15 cellular contexts compared by ENCODE assay signal in genomic region chr18:2848879-2849254, GRCh38. TPM values are rescaled to one million over a fixed set of nuclear protein-coding genes. Genes with fewer than 3 reads are reported as not detected.
DNase-seq lines count a peak whose midpoint lies in the region; TF ChIP-seq lines count a peak whose summit lies in the region.
"Had no signal": no experiment of that assay in that cellular context is flagged by ENCODE, and none has a peak within 500 bp of the region (broad histone marks: within the 10 kb centered on the region; RNA-seq: fewer than 3 reads in every experiment).

No MANE protein-coding gene starts in this region.

- no peak for DNase-seq in GM23248
- DNase-seq in choroid plexus epithelial cell (ENCODE audit: low read depth) = peak; percentile 15
- DNase-seq in NCI-H146 treated with DMSO at 0.1 percent for 48 hours (lab: John Stamatoyannopoulos, UW; ENCODE audit: unreplicated experiment) = no peak
- DNase-seq in mucosa of gallbladder (ENCODE audit: low spot score) = no peak
- DNase-seq in NCI-H128 (lab: John Stamatoyannopoulos, UW; ENCODE audit: unreplicated experiment) = no peak
- DNase-seq: activated naive CD4-positive, alpha-beta T cell treated with anti-CD3 and anti-CD28 coated beads, Interleukin-2, amount 50 U/mL, for 16 hours; C1 segment of cervical spinal cord; midbrain; NCI-H187 treated with DMSO at 0.1 percent for 48 hours; NCI-H774; psoas muscle; T-helper 9 cell had no signal

- H3K4me1 ChIP-seq in BLaER1 treated with 17β-estradiol and CSF1 and Interleukin-3, amounts not matched to agents 10 nM and 100 nM = peaks cover 20 to 76% (median 35%) of the 10 kb centered on the region in 10 experiments
- peaks cover 7% of the 10 kb centered on the region for H3K4me1 ChIP-seq in GM23248 (ENCODE audit: insufficient read depth)

- no peaks in the 10 kb centered on the region for H3K36me3 Mint-ChIP-seq in nephron (ENCODE audit: low read depth)

- no peaks in the 10 kb centered on the region; a peak in 1 of 22 replicates for H3K9me3 ChIP-seq in BLaER1 treated with 17β-estradiol and CSF1 and Interleukin-3, amounts not matched to agents 10 nM and 100 nM (replicated peaks in 1 of 11)
- no peaks in the 10 kb centered on the region for H3K9me3 ChIP-seq in GM23248 (ENCODE audit: low read depth)
- H3K9me3 ChIP-seq: psoas muscle had no signal

- H2AFZ ChIP-seq in GM23248 = peak overlapping the region; percentile 81

- H3K36me3 ChIP-seq in BLaER1 treated with 17β-estradiol and CSF1 and Interleukin-3, amounts not matched to agents 10 nM and 100 nM = peaks cover 0 to 59% (median 0%) of the 10 kb centered on the region in 11 experiments; a peak in 7 of 22 replicates
- H3K36me3 ChIP-seq in GM23248 (ENCODE audit: low read depth) = no peaks in the 10 kb centered on the region

- H3K9me3 Mint-ChIP-seq in nephron = no peaks in the 10 kb centered on the region

- peak overlapping the region in 3 of 11 experiments; percentile 91 to 98 (median 98); a peak in 6 of 22 replicates for H3K9ac ChIP-seq in BLaER1 treated with 17β-estradiol and CSF1 and Interleukin-3, amounts not matched to agents 10 nM and 100 nM
- no peak overlapping the region for H3K9ac ChIP-seq in GM23248

- H3K4me3 Mint-ChIP-seq in nephron = peak overlapping the region; percentile 91 to 97 (median 96)

- H3K4me3 ChIP-seq in BLaER1 treated with 17β-estradiol and CSF1 and Interleukin-3, amounts not matched to agents 10 nM and 100 nM = peak overlapping the region in 5 of 10 experiments; percentile 69 to 96 (median 87); a peak in 9 of 20 replicates
- H3K4me3 ChIP-seq in GM23248 (peak overlapping the region; percentile 82), choroid plexus epithelial cell (ENCODE audit: low read depth, low read length) (peak overlapping the region; percentile 20)

- peak overlapping the region in 2 of 3 experiments; percentile 9 to 92 for H3K27ac Mint-ChIP-seq in nephron

- TF ChIP-seq CTCF in choroid plexus epithelial cell (conservative IDR thresholded peaks at IDR 0.05; ENCODE audit: low read depth, low read length) (no peak), nephron (IDR thresholded peaks at IDR 0.05; ENCODE audit: unreplicated experiment in 3 of 3) (no peak)

- 15 to 19% methylated on average over 7 of the region's 7 CpGs for WGBS in GM23248 (ENCODE audit: low coverage in 1 of 2, low lambda C conversion rate in 2 of 2, missing lambda C conversion rate in 2 of 2), 2 experiments

- peaks cover 58% of the 10 kb centered on the region for H3K27me3 Mint-ChIP-seq in nephron (ENCODE audit: low read depth)

- peaks cover 0 to 80% (median 68%) of the 10 kb centered on the region in 11 experiments; a peak in 21 of 22 replicates for H3K27me3 ChIP-seq in BLaER1 treated with 17β-estradiol and CSF1 and Interleukin-3, amounts not matched to agents 10 nM and 100 nM
- H3K27me3 ChIP-seq in GM23248 (replicated peaks; ENCODE audit: insufficient read depth) = no peaks in the 10 kb centered on the region

- H4K20me1 ChIP-seq in BLaER1 treated with 17β-estradiol and CSF1 and Interleukin-3, amounts not matched to agents 10 nM and 100 nM = peaks cover 0 to 60% (median 8%) of the 10 kb centered on the region in 11 experiments; a peak in 12 of 22 replicates
- H4K20me1 ChIP-seq in GM23248 (ENCODE audit: insufficient read depth) = no peaks in the 10 kb centered on the region

- peak overlapping the region in 9 of 11 experiments; percentile 82 to 99 (median 98); a peak in 12 of 22 replicates for H3K4me2 ChIP-seq in BLaER1 treated with 17β-estradiol and CSF1 and Interleukin-3, amounts not matched to agents 10 nM and 100 nM
- H3K4me2 ChIP-seq in GM23248 (ENCODE audit: unreplicated experiment) = peak overlapping the region; percentile 80

- peaks cover 9% of the 10 kb centered on the region; the same call in 1 of the 2 replicates for H3F3A ChIP-seq in GM23248 (ENCODE audit: insufficient read depth)

- H3K9me2 ChIP-seq in GM23248 (ENCODE audit: insufficient read depth) = no peaks in the 10 kb centered on the region

- in situ Hi-C loops in GM23248 (cut with MboI) = no loop called here

- H3K4me1 Mint-ChIP-seq in nephron = peaks cover 44% of the 10 kb centered on the region

- peak overlapping the region in 1 of 11 experiments; percentile 90; a peak in 2 of 22 replicates for H3K27ac ChIP-seq in BLaER1 treated with 17β-estradiol and CSF1 and Interleukin-3, amounts not matched to agents 10 nM and 100 nM
- H3K27ac ChIP-seq in GM23248 = no peak overlapping the region
- H3K27ac ChIP-seq: psoas muscle, RWPE1 had no signal

- no peaks in the 10 kb centered on the region for H3K79me2 ChIP-seq in GM23248 (ENCODE audit: insufficient read depth)

RNA-seq across cellular contexts. Expression of gene EMILIN2, which starts 2.1 kb away (rescaled TPM):
- total RNA-seq in GM23248 (2014; rRNA removed; shearing (Covaris generic)) = 23.9 and 30.2 TPM in 2 replicates
- 6.5 and 9.0 TPM in 2 replicates for polyA plus RNA-seq in GM23248 (2016; fragmentation: Nextera tagmentation; extraction: Ambion mirVana)
- total RNA-seq in mucosa of gallbladder = 15.4 TPM
